ENCODE assay signal across 8 cellular contexts in genomic region chr12:15151141-15152091, GRCh38.
DNase-seq lines count a peak whose midpoint lies in the region; ATAC-seq and TF ChIP-seq lines count a peak whose summit lies in the region.

No MANE protein-coding gene starts in this region.

- H3K27me3 ChIP-seq in KMS-11 (ENCODE audit: insufficient read depth, low read depth) (no peaks in the 10 kb centered on the region), body of pancreas (no peaks in the 10 kb centered on the region), left lung (no peaks in the 10 kb centered on the region)

- H3K27me3 Mint-ChIP-seq in activated T-cell treated with anti-CD3 and anti-CD28 coated beads, Interleukin-2, amount 50 U/mL, for 72 hours (ENCODE audit: low read depth), result no peaks in the 10 kb centered on the region

- TF ChIP-seq CTCF in KMS-11 (conservative IDR thresholded peaks at IDR 0.05; ENCODE audit: low read depth, low read length) (peak; percentile 50), body of pancreas (IDR thresholded peaks at IDR 0.05) (peak; percentile 23 to 64 (median 49)), left lung (IDR thresholded peaks at IDR 0.05) (peak; percentile 38 to 40)

- no peaks in the 10 kb centered on the region for H3K79me2 ChIP-seq in KMS-11 (ENCODE audit: insufficient read depth, low read depth)

- no peaks in the 10 kb centered on the region for H3K36me3 Mint-ChIP-seq in activated T-cell treated with anti-CD3 and anti-CD28 coated beads, Interleukin-2, amount 50 U/mL, for 72 hours (ENCODE audit: insufficient read depth in 2 of 2)

- no peak overlapping the region for H3K4me3 ChIP-seq in KMS-11 (IDR thresholded peaks at IDR 0.05; ENCODE audit: insufficient read depth, low read depth, low read length)
- H3K4me3 ChIP-seq in body of pancreas, result no peak overlapping the region
- H3K4me3 ChIP-seq in left lung, result no peak overlapping the region

- no peaks in the 10 kb centered on the region for H3K4me1 Mint-ChIP-seq in activated T-cell treated with anti-CD3 and anti-CD28 coated beads, Interleukin-2, amount 50 U/mL, for 72 hours (ENCODE audit: low read depth)

- no peaks in the 10 kb centered on the region for H3K4me1 ChIP-seq in KMS-11 (ENCODE audit: low read depth, poor library complexity, severe bottlenecking)
- H3K4me1 ChIP-seq in body of pancreas, result peaks cover 15% of the 10 kb centered on the region
- H3K4me1 ChIP-seq in left lung, result no peaks in the 10 kb centered on the region

- H3K9me3 Mint-ChIP-seq in activated T-cell treated with anti-CD3 and anti-CD28 coated beads, Interleukin-2, amount 50 U/mL, for 72 hours, result no peaks in the 10 kb centered on the region

- H3K9me3 ChIP-seq in body of pancreas, result no peaks in the 10 kb centered on the region
- no peaks in the 10 kb centered on the region for H3K9me3 ChIP-seq in left lung

- no peak overlapping the region for H2AFZ ChIP-seq in KMS-11 (ENCODE audit: low read depth)

- no peak overlapping the region for H3K27ac ChIP-seq in KMS-11
- H3K27ac ChIP-seq in body of pancreas, result no peak overlapping the region
- H3K27ac ChIP-seq in left lung, result peak overlapping the region in 1 of 2 donors; percentile 40

- intact Hi-C loops in body of pancreas (cut with DNase I), result no loop called here
- intact Hi-C loops in left lung (cut with DNase I), result no loop called here

- no peaks in the 10 kb centered on the region for H4K20me1 ChIP-seq in KMS-11 (ENCODE audit: insufficient read depth)

- ATAC-seq in body of pancreas (peak; percentile 52), left lung (peak; percentile 82), GM19035 (IDR thresholded peaks at IDR 0.05; ENCODE audit: unreplicated experiment) (no peak)
- ATAC-seq in activated T-cell treated with anti-CD3 and anti-CD28 coated beads, Interleukin-2, amount 50 U/mL, for 72 hours (replicated peaks in 1 of 2), result no peak

- H3K4me2 ChIP-seq in KMS-11, result no peak overlapping the region

- H3K36me3 ChIP-seq in KMS-11 (ENCODE audit: insufficient read depth), result no peaks in the 10 kb centered on the region
- no peaks in the 10 kb centered on the region for H3K36me3 ChIP-seq in body of pancreas (replicated peaks in 1 of 2; ENCODE audit: insufficient read depth in 1 of 2, low read depth in 2 of 2)
- H3K36me3 ChIP-seq in left lung, result no peaks in the 10 kb centered on the region

- no peak for TF ChIP-seq POLR2A in body of pancreas (IDR thresholded peaks at IDR 0.05)

- WGBS in body of pancreas, 2 donors, result 41 to 49% methylated on average over 5 of the region's 5 CpGs

- no peak overlapping the region for H3K9ac ChIP-seq in KMS-11

- no peak overlapping the region for H3K27ac Mint-ChIP-seq in activated T-cell treated with anti-CD3 and anti-CD28 coated beads, Interleukin-2, amount 50 U/mL, for 72 hours

- no peak overlapping the region for H3K4me3 Mint-ChIP-seq in activated T-cell treated with anti-CD3 and anti-CD28 coated beads, Interleukin-2, amount 50 U/mL, for 72 hours

- peak; percentile 14 to 20 for DNase-seq in AML-193 (lab: John Stamatoyannopoulos, UW)
- peak in 2 of 4 donors; percentile 7 to 44 for DNase-seq in body of pancreas
- DNase-seq in left lung, result no peak
- no peak for DNase-seq in GDM1 (lab: John Stamatoyannopoulos, UW)
- no peak for DNase-seq in cortex of kidney (lab: John Stamatoyannopoulos, UW)
- no peak for DNase-seq in activated T-cell treated with anti-CD3 and anti-CD28 coated beads, Interleukin-2, amount 50 U/mL, for 72 hours

Comparison
In these comparisons a context has a peak if more than half of its experiments do, and no peak if none do; other contexts are left out.
1. DNase-seq: peak in AML-193 (2 of 2); none in left lung (0 of 2), GDM1 (single experiment), cortex of kidney (single experiment) and activated T-cell treated with anti-CD3 and anti-CD28 coated beads, Interleukin-2, amount 50 U/mL, for 72 hours (0 of 2).
2. ATAC-seq: peak in body of pancreas (single experiment) and left lung (single experiment); none in activated T-cell treated with anti-CD3 and anti-CD28 coated beads, Interleukin-2, amount 50 U/mL, for 72 hours (0 of 2) and GM19035 (single experiment).
3. Peak in every context shown above with its lines, with median percentiles within 50 percentile points of each other: CTCF ChIP-seq.